In the genomic region with DNA sequence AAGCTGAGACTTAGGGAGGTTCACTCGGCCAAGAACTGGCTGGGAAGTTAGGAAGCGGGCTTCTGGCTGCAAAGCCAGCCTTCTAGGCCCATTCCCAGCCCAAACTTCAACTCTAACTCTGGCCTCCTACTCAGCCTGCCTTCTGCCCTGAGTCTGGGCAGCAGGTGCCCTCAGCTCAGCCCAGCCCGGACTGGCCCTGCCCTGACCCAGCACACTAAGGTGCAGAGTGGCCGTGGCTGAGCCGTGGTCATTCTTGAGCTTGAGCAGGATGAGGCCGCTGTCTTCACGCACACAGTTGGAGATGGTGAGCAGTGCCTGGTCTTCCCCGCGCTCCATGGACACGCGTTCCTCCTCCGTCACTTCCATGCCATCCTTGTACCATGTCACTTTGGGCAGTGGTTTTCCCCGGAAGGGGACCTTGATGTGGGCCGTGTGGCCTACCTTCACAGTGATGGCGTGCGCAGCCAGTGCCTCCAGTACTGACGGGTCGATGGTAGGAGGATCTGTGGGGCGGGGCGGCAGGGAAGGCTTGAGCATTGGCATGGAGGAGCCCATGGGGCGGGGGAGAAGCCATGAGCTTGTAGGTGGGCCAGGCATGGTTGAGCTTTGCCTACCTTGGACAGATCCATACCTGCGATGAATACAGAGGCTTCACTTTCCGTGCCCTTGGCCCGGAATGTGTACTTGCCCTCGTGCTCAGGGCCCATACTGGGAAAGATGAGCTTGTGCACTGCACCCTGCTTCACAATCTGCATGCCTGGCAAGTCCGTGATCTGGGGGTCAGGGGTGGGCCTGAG, we compare ENCODE assay signal across 18 cellular contexts. TPM values are rescaled to one million over a fixed set of nuclear protein-coding genes. Genes with fewer than 3 reads are reported as not detected.
DNase-seq lines count a peak whose midpoint lies in the region; ATAC-seq and TF ChIP-seq lines count a peak whose summit lies in the region.
"Had no signal": no experiment of that assay in that cellular context is flagged by ENCODE, and none has a peak within 500 bp of the region (broad histone marks: within the 10 kb centered on the region; RNA-seq: fewer than 3 reads in every experiment).

No MANE protein-coding gene starts in this region.

- H2BK120ac ChIP-seq in neuronal stem cell (ENCODE audit: low read depth, low read length), result no peak overlapping the region

- TF ChIP-seq CTCF in spleen (IDR thresholded peaks at IDR 0.05 in 8 of 11, conservative IDR thresholded peaks at IDR 0.05 in 3 of 11) (no peak), GM10248 (IDR thresholded peaks at IDR 0.05; ENCODE audit: control extremely low read depth, extremely low read depth, low read depth, missing control alignments) (no peak)

- TF ChIP-seq EP300 in Ishikawa (IDR thresholded peaks at IDR 0.05; ENCODE audit: borderline replicate concordance), result no peak

- H3K79me1 ChIP-seq in neuronal stem cell (ENCODE audit: low read depth, low read length), result no peaks in the 10 kb centered on the region

- DNase-seq in neuronal stem cell (ENCODE audit: low spot score) (no peak), spleen (peak; percentile 65), C1 segment of cervical spinal cord (lab: John Stamatoyannopoulos, UW) (no peak), GM10248 (ENCODE audit: extremely low spot score) (no peak)
- DNase-seq: Caco-2; CD4-positive, CD25-positive, alpha-beta regulatory T cell; CD8-positive, alpha-beta T cell; DMS153; DND-41; H7; HCEC 1CT had no signal

- no peak overlapping the region for H2BK15ac ChIP-seq in neuronal stem cell (ENCODE audit: low read length)

- no peak overlapping the region for H4K91ac ChIP-seq in neuronal stem cell (ENCODE audit: low read depth, low read length, poor library complexity)

- peak overlapping the region; percentile 40 for H3K4ac ChIP-seq in neuronal stem cell (ENCODE audit: low read length)

- H3K9me3 ChIP-seq in neuronal stem cell (replicated peaks in 1 of 2; ENCODE audit: control insufficient read depth in 2 of 2, insufficient read depth in 1 of 2, low read depth in 1 of 2, low read length in 2 of 2), result no peaks in the 10 kb centered on the region
- no peaks in the 10 kb centered on the region for H3K9me3 ChIP-seq in spleen
- H3K9me3 ChIP-seq: Caco-2 had no signal

- H2BK12ac ChIP-seq in neuronal stem cell (ENCODE audit: low read length), result peak overlapping the region; percentile 80

- H3K9ac ChIP-seq in neuronal stem cell (ENCODE audit: low read depth, low read length, poor library complexity), result peak overlapping the region; percentile 71

- H3K27ac ChIP-seq in neuronal stem cell (replicated peaks; ENCODE audit: low read length) (no peak overlapping the region), spleen (no peak overlapping the region)
- H3K27ac ChIP-seq: C4-2B had no signal

- ATAC-seq in GM21723 (IDR thresholded peaks at IDR 0.05; ENCODE audit: unreplicated experiment), result no peak
- ATAC-seq: CD8-positive, alpha-beta T cell; GM12878 had no signal

- TF ChIP-seq RAD21 in Ishikawa (IDR thresholded peaks at IDR 0.05; ENCODE audit: low read depth), result no peak

- peak overlapping the region; percentile 48 for H2AK5ac ChIP-seq in neuronal stem cell (ENCODE audit: low read depth, low read length)

- POLR2A ChIA-PET in GM10248 (lab: Yijun Ruan, JAX), result interaction anchor here (1.0 kb wide), 1 partner anchor 98 kb away, joined by 3 read pairs; no protein-coding TSS in a partner anchor

- H3K4me3 ChIP-seq in neuronal stem cell (ENCODE audit: low read length in 2 of 2), result no peak overlapping the region
- no peak overlapping the region for H3K4me3 ChIP-seq in spleen
- H3K4me3 ChIP-seq: GM12878 had no signal

- no peak overlapping the region for H4K8ac ChIP-seq in neuronal stem cell (ENCODE audit: low read depth, low read length)

- CTCF ChIA-PET in GM10248 (lab: Yijun Ruan, JAX), result interaction anchor here (1.6 to 3.5 kb wide), 5 partner anchors 8 to 17 kb away, joined by 3 to 33 read pairs (median 9); a partner anchor contains a TSS

- H3K27me3 ChIP-seq in neuronal stem cell (ENCODE audit: control insufficient read depth in 3 of 3, insufficient read depth in 3 of 3, low read depth in 1 of 3, low read length in 3 of 3), result peaks cover 0 to 73% (median 5%) of the 10 kb centered on the region in 3 experiments
- no peaks in the 10 kb centered on the region for H3K27me3 ChIP-seq in spleen (replicated peaks in 1 of 7)

- H3K4me1 ChIP-seq in neuronal stem cell (ENCODE audit: control insufficient read depth in 2 of 2, insufficient read depth in 1 of 2, low read depth in 1 of 2, low read length in 2 of 2), result no peaks in the 10 kb centered on the region
- H3K4me1 ChIP-seq in spleen, result no peaks in the 10 kb centered on the region
- H3K4me1 ChIP-seq: Caco-2 had no signal

- WGBS in neuronal stem cell (ENCODE audit: extremely low coverage in 2 of 2, insufficient read length in 2 of 2, insufficient replicate concordance in 1 of 2), 2 donors, result no CpG with 5 or more reads among the region's 26 CpGs
- WGBS in spleen, 5 donors, result 88 to 95% (median 91%) methylated on average over 21 to 26 of the region's 26 CpGs

- intact Hi-C loops in spleen (cut with DNase I; ENCODE audit: low total_unique reads), result no loop called here

- no peak overlapping the region for H2AFZ ChIP-seq in neuronal stem cell (ENCODE audit: low read length)

- H3K23ac ChIP-seq in neuronal stem cell (ENCODE audit: low read depth, low read length, poor library complexity), result peak overlapping the region; percentile 34

- peak overlapping the region; percentile 27 for H3K18ac ChIP-seq in neuronal stem cell (ENCODE audit: low read length)

- no peak for TF ChIP-seq POLR2A in spleen (IDR thresholded peaks at IDR 0.05)

- no peak overlapping the region for H3K4me2 ChIP-seq in neuronal stem cell (ENCODE audit: insufficient read depth, low read length, poor library complexity, severe bottlenecking)

- H3K14ac ChIP-seq in neuronal stem cell (ENCODE audit: low read length), result peak overlapping the region; percentile 41

- H3K36me3 ChIP-seq in neuronal stem cell (replicated peaks in 1 of 2; ENCODE audit: control insufficient read depth in 2 of 2, insufficient read depth in 2 of 2, low read length in 2 of 2) (no peaks in the 10 kb centered on the region), spleen (no peaks in the 10 kb centered on the region)

- no peak overlapping the region for H2BK5ac ChIP-seq in neuronal stem cell (ENCODE audit: low read length)

TF ChIP-seq in Ishikawa, 13 proteins besides CTCF, POLR2A, EP300 and RAD21:
- TF ChIP-seq CEBPB (IDR thresholded peaks at IDR 0.05), result no peak
- TF ChIP-seq YY1 (IDR thresholded peaks at IDR 0.05; ENCODE audit: low read depth), result no peak
- TF ChIP-seq EGR1 (IDR thresholded peaks at IDR 0.05), result no peak
- TF ChIP-seq, protein P1, sequence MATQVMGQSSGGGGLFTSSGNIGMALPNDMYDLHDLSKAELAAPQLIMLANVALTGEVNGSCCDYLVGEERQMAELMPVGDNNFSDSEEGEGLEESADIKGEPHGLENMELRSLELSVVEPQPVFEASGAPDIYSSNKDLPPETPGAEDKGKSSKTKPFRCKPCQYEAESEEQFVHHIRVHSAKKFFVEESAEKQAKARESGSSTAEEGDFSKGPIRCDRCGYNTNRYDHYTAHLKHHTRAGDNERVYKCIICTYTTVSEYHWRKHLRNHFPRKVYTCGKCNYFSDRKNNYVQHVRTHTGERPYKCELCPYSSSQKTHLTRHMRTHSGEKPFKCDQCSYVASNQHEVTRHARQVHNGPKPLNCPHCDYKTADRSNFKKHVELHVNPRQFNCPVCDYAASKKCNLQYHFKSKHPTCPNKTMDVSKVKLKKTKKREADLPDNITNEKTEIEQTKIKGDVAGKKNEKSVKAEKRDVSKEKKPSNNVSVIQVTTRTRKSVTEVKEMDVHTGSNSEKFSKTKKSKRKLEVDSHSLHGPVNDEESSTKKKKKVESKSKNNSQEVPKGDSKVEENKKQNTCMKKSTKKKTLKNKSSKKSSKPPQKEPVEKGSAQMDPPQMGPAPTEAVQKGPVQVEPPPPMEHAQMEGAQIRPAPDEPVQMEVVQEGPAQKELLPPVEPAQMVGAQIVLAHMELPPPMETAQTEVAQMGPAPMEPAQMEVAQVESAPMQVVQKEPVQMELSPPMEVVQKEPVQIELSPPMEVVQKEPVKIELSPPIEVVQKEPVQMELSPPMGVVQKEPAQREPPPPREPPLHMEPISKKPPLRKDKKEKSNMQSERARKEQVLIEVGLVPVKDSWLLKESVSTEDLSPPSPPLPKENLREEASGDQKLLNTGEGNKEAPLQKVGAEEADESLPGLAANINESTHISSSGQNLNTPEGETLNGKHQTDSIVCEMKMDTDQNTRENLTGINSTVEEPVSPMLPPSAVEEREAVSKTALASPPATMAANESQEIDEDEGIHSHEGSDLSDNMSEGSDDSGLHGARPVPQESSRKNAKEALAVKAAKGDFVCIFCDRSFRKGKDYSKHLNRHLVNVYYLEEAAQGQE (IDR thresholded peaks at IDR 0.05; ENCODE audit: low read depth), result peak; percentile 52; the same call in 1 of the 2 replicates
- no peak for TF ChIP-seq TAF1 (IDR thresholded peaks at IDR 0.05; ENCODE audit: low read depth)
- no peak for TF ChIP-seq NFIC (IDR thresholded peaks at IDR 0.05)

RNA-seq across cellular contexts. Expression of a gene that starts 12.1 kb away (rescaled TPM):
- polyA plus RNA-seq in neuronal stem cell (2013, experiment 1 of 2), result 0.04 TPM
- 0.08 TPM for polyA plus RNA-seq in neuronal stem cell (2013, experiment 2 of 2)
- 1 to 10 TPM in 2 of 7 donors, under 1 TPM in 3, not detected in 2; 0.12 to 3.2 (median 0.28) TPM for total RNA-seq in spleen
- polyA plus RNA-seq in spleen, result 1 to 10 TPM in 1 of 3 donors, under 1 TPM in 2; 0.54 to 1.2 (median 0.61) TPM
- total RNA-seq: A172, A673, Caco-2, GM12878, H1 had no signal

RNA-seq across cellular contexts. Expression of a gene that starts 15.3 kb away (rescaled TPM):
- polyA plus RNA-seq in neuronal stem cell (2013, experiment 1 of 2), result 1.2 TPM
- 1.4 TPM for polyA plus RNA-seq in neuronal stem cell (2013, experiment 2 of 2)
- 10 to 100 TPM in 5 of 7 donors, 1 to 10 TPM in 2; 5.1 to 25.0 (median 17.0) TPM for total RNA-seq in spleen
- 1 to 10 TPM in 2 of 3 donors, under 1 TPM in 1; 0.98 to 2.4 (median 2.0) TPM for polyA plus RNA-seq in spleen
